Comparison of ENCODE assay signal across 25 cellular contexts in genomic region chr15:50824507-50824906, GRCh38.
"Had no signal": no experiment of that assay in that cellular context is flagged by ENCODE, and none has a peak within 500 bp of the region (broad histone marks: within the 10 kb centered on the region; RNA-seq: fewer than 3 reads in every experiment).

No MANE protein-coding gene starts in this region.

- H3K4me3 ChIP-seq: lower lobe of right lung, mucosa of descending colon, ovary, right atrium auricular region, right lobe of liver, smooth muscle cell, stomach, testis, thyroid gland, transverse colon, upper lobe of left lung, vagina had no signal

- H3K27me3 ChIP-seq: ovary, right atrium auricular region, right lobe of liver, stomach, testis, thyroid gland, transverse colon, upper lobe of left lung, vagina had no signal

- H3K36me3 ChIP-seq: lower lobe of right lung, ovary, right atrium auricular region, right lobe of liver, stomach, thyroid gland, transverse colon, upper lobe of left lung, vagina had no signal

- FAIRE-seq: keratinocyte had no signal

- H3K9me3 ChIP-seq: lower lobe of right lung, mucosa of descending colon, ovary, right atrium auricular region, right lobe of liver, stomach, testis, thyroid gland, transverse colon, upper lobe of left lung, vagina had no signal

- DNase-seq: kidney glomerular epithelial cell; left cardiac atrium; lower lobe of right lung; midbrain; mucosa of descending colon; naive thymus-derived CD4-positive, alpha-beta T cell; ovary; right lobe of liver; stimulated activated CD4-positive, alpha-beta T cell treated with anti-CD3 and anti-CD28 coated beads, Interleukin-1b, Interleukin-23, amount 100 ng/mL, for 48 hours; stimulated activated CD4-positive, alpha-beta T cell treated with anti-CD3 and anti-CD28 coated beads, Interleukin-2, amount 100 ng/mL, for 48 hours; stimulated activated CD4-positive, alpha-beta T cell treated with anti-CD3 and anti-CD28 coated beads, Interleukin-4, amount 100 ng/mL, for 4 hours; stimulated activated CD8-positive, alpha-beta memory T cell treated with anti-CD3 and anti-CD28 coated beads, Interleukin-4, amount 100 ng/mL, for 48 hours; stimulated activated naive CD4-positive, alpha-beta T cell treated with Interleukin-2 at 50 U/mL for 16 hours; stomach; testis; thyroid gland; transverse colon; upper lobe of left lung had no signal

- ATAC-seq: left cardiac atrium; left lobe of liver; lower lobe of right lung; mucosa of descending colon; naive thymus-derived CD4-positive, alpha-beta T cell; natural killer cell treated with Interleukin-12 subunit alpha and Interleukin-12 subunit beta and Interleukin-15 and Interleukin-18, amount 100 ng/mL, for 72 hours; stimulated activated memory B cell treated with anti-CD40 and anti-IgM and Interleukin-4, amounts not matched to agents 10 μg/mL and 1 μg/mL and 100 μg/mL, for 72 hours had no signal

- H3K27ac ChIP-seq: lower lobe of right lung, ovary, right atrium auricular region, right lobe of liver, stomach, testis, thyroid gland, transverse colon, upper lobe of left lung, vagina had no signal

- H3K4me1 ChIP-seq: lower lobe of right lung, right atrium auricular region, testis, thyroid gland, upper lobe of left lung, vagina had no signal
